Comparison of ENCODE assay signal across 1 cellular context in genomic region chr9:128916745-128917144, GRCh38.
TF ChIP-seq lines count a peak whose summit lies in the region.

No MANE protein-coding gene starts in this region.

TF ChIP-seq in A549, 52 proteins besides CTCF, POLR2A, EP300 and RAD21 (continued from another document):
- TF ChIP-seq HMGXB4 (CRISPR knock-in tag; IDR thresholded peaks at IDR 0.05; ENCODE audit: borderline replicate concordance) (no peak), SMC3 (IDR thresholded peaks at IDR 0.05) (no peak), CBX2 (IDR thresholded peaks at IDR 0.05; ENCODE audit: borderline replicate concordance, low read depth) (no peak), SREBF2 (IDR thresholded peaks at IDR 0.05) (no peak), CHD2 (IDR thresholded peaks at IDR 0.05; ENCODE audit: low read length, partially characterized antibody) (no peak), FOSL2 (IDR thresholded peaks at IDR 0.05) (no peak), FOSL2 (CRISPR knock-in tag; IDR thresholded peaks at IDR 0.05) (no peak), CBX8 (IDR thresholded peaks at IDR 0.05) (no peak)
